ENCODE assay signal across 8 cellular contexts in genomic region chr7:101817031-101817929, GRCh38. TPM values are rescaled to one million over a fixed set of nuclear protein-coding genes. Genes with fewer than 3 reads are reported as not detected.
DNase-seq lines count a peak whose midpoint lies in the region; ATAC-seq and TF ChIP-seq lines count a peak whose summit lies in the region.

CUX1 (plus strand) TSS chr7:101817626; CDS start chr7:101817640, 14 bp downstream.

- intact Hi-C loops in aorta (cut with DNase I), result loop anchor here (5.0 to 10.0 kb wide), 7 partner anchors 40 to 420 kb away; no protein-coding TSS in a partner anchor

- 1% methylated on average over 79 to 100 of the region's 100 CpGs for WGBS in aorta, 2 donors

- peak within 1 kb of the TSS; percentile 81 for H3K4me2 ChIP-seq in neural progenitor cell

- peaks cover 25% of the 10 kb centered on the region for H3K27me3 Mint-ChIP-seq in neural progenitor cell (ENCODE audit: insufficient read depth, low read depth)

- H3F3A ChIP-seq in neural progenitor cell (ENCODE audit: low read depth), result peaks cover 51% of the 10 kb centered on the region

- H3K36me3 Mint-ChIP-seq in neural progenitor cell, result peaks cover 9% of the 10 kb centered on the region

- peaks cover 56% of the 10 kb centered on the region for H3K79me2 ChIP-seq in neural progenitor cell (ENCODE audit: low read depth)

- H3K36me3 ChIP-seq in neural progenitor cell (no peaks in the 10 kb centered on the region), aorta (ENCODE audit: control insufficient read depth in 1 of 2, insufficient read depth in 2 of 2, low read length in 1 of 2) (no peaks in the 10 kb centered on the region)

- H3K27ac ChIP-seq in neural progenitor cell, result no peak within 1 kb of the TSS
- H3K27ac ChIP-seq in aorta (ENCODE audit: low read depth in 1 of 2, low read length in 2 of 2), result peak within 1 kb of the TSS; percentile 77 to 97

- ATAC-seq in aorta (ENCODE audit: low FRiP score) (no peak), HG03439 (IDR thresholded peaks at IDR 0.05; ENCODE audit: unreplicated experiment) (no peak)

- H3K27me3 ChIP-seq in neural progenitor cell (peaks cover 32% of the 10 kb centered on the region), aorta (ENCODE audit: control insufficient read depth in 1 of 2, insufficient read depth in 2 of 2, low read length in 1 of 2) (no peaks in the 10 kb centered on the region)

- H3K27ac Mint-ChIP-seq in neural progenitor cell, result no peak within 1 kb of the TSS

- H3K4me1 ChIP-seq in neural progenitor cell (peaks cover 44% of the 10 kb centered on the region), aorta (ENCODE audit: control insufficient read depth in 1 of 2, insufficient read depth in 2 of 2, low read length in 2 of 2) (no peaks in the 10 kb centered on the region)

- H4K20me1 ChIP-seq in neural progenitor cell (ENCODE audit: low read depth), result peaks cover 49% of the 10 kb centered on the region

- peaks cover 2% of the 10 kb centered on the region for H3K9me3 Mint-ChIP-seq in neural progenitor cell

- peak within 1 kb of the TSS; percentile 93 for H3K4me3 ChIP-seq in GM08714 (ENCODE audit: low read length)
- peak within 1 kb of the TSS; percentile 70 for H3K4me3 ChIP-seq in fibroblast of pulmonary artery (replicated peaks; ENCODE audit: low read depth, low read length)
- peak within 1 kb of the TSS; percentile 96 for H3K4me3 ChIP-seq in neural progenitor cell
- H3K4me3 ChIP-seq in aorta (ENCODE audit: low read length in 2 of 2), result peak within 1 kb of the TSS; percentile 94 to 100

- peaks cover 40% of the 10 kb centered on the region for H3K4me1 Mint-ChIP-seq in neural progenitor cell

- peak within 1 kb of the TSS; percentile 67 for H3K9ac ChIP-seq in neural progenitor cell

- DNase-seq in LHCN-M2 (ENCODE audit: low read depth) (no peak), activated T-cell treated with anti-CD3 and anti-CD28 coated beads for 4 hours (peak; percentile 21), fibroblast of pulmonary artery (ENCODE audit: low read depth) (no peak), neural progenitor cell (ENCODE audit: low spot score) (peak; percentile 32), aorta (peak in 1 of 2 donors; percentile 82), ecto neural progenitor cell (ENCODE audit: low spot score) (no peak)

- H3K9me3 ChIP-seq in neural progenitor cell (ENCODE audit: low read depth) (no peaks in the 10 kb centered on the region), aorta (ENCODE audit: control insufficient read depth, low read length) (no peaks in the 10 kb centered on the region)

- H2AFZ ChIP-seq in neural progenitor cell (replicated peaks), result no peak within 1 kb of the TSS

- peak within 1 kb of the TSS; percentile 89 for H3K4me3 Mint-ChIP-seq in neural progenitor cell

- no peak for TF ChIP-seq CTCF in fibroblast of pulmonary artery (IDR thresholded peaks at IDR 0.05; ENCODE audit: low read length, missing control alignments)
- no peak for TF ChIP-seq CTCF in neural progenitor cell (IDR thresholded peaks at IDR 0.05)

RNA-seq across cellular contexts. Expression of gene CUX1, which starts in this region (rescaled TPM):
- total RNA-seq in LHCN-M2 (2014; rRNA removed), result 26.4 and 33.3 TPM in 2 replicates
- polyA plus RNA-seq in LHCN-M2 (2012), result 20.1 TPM
- 49.1 and 66.4 TPM in 2 replicates for total RNA-seq in neural progenitor cell (ENCODE audit: low replicate concordance)
- 100 to 1,000 TPM; 136 to 159 TPM for total RNA-seq in aorta
- polyA plus RNA-seq in aorta, result 10 to 100 TPM; 51.6 to 52.6 TPM

Comparison
In these comparisons a context has a peak if more than half of its experiments do, and no peak if none do; other contexts are left out.
1. DNase-seq: peak in activated T-cell treated with anti-CD3 and anti-CD28 coated beads for 4 hours (single experiment) and neural progenitor cell (single experiment); none in LHCN-M2 (single experiment), fibroblast of pulmonary artery (single experiment) and ecto neural progenitor cell (single experiment).
2. Peak in every context shown above with its lines, with median percentiles within 50 percentile points of each other: H3K4me3 ChIP-seq.